ENCODE assay signal across 25 cellular contexts in the genomic region with DNA sequence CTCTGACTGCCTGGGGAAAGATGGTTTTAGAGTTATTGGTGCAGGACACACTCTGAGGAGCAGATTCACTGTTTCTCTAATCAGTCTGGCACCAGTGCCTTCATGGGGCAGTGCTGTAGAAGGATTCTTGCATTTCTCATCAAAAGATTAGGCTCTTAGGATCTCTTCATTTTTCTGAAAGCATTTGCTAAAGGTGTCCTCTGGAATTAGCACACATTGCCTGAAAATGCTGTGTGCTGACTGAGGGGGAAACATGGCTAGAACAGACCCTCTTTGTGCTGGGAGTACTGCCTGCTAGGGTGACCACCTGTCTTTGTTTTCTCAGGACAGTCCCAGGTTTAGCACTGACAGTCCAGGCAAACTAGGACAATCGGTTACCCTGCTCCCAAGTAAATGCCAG.
"Had no signal": no experiment of that assay in that cellular context is flagged by ENCODE, and none has a peak within 500 bp of the region (broad histone marks: within the 10 kb centered on the region; RNA-seq: fewer than 3 reads in every experiment).

No MANE protein-coding gene starts in this region.

- H3K9me3 ChIP-seq: tibial artery, uterus had no signal

- H3K4me3 Mint-ChIP-seq: activated B cell treated with CpG ODN at 0.5 μM for 24 hours; activated CD4-positive, alpha-beta T cell treated with anti-CD3 and anti-CD28 coated beads for 36 hours; activated naive CD4-positive, alpha-beta T cell treated with anti-CD3 and anti-CD28 coated beads for 36 hours; activated T-cell treated with anti-CD3 and anti-CD28 coated beads, Interleukin-2, amount 50 U/mL, for 4 hours; memory B cell; neural crest cell; stimulated activated naive CD8-positive, alpha-beta T cell treated with anti-CD3 and anti-CD28 coated beads, Interleukin-15, Interleukin-2, amounts not matched to agents 100 ng/mL and 50 ng/mL, for 24 hours had no signal

- H3K36me3 ChIP-seq: spleen, tibial artery, uterus had no signal

- DNase-seq: activated B cell treated with CpG ODN at 0.5 μM for 24 hours; activated CD4-positive, alpha-beta T cell treated with anti-CD3 and anti-CD28 coated beads for 36 hours; activated CD4-positive, alpha-beta T cell treated with anti-CD3 and anti-CD28 coated beads, Interleukin-2, amount 50 U/mL, for 4 hours; activated CD8-positive, alpha-beta memory T cell treated with anti-CD3 and anti-CD28 coated beads for 24 hours; activated CD8-positive, alpha-beta memory T cell treated with anti-CD3 and anti-CD28 coated beads, Interleukin-2, amount 50 U/mL, for 48 hours; activated naive CD4-positive, alpha-beta T cell treated with anti-CD3 and anti-CD28 coated beads for 36 hours; activated T-cell treated with anti-CD3 and anti-CD28 coated beads, Interleukin-2, amount 50 U/mL, for 4 hours; amygdala; dermis blood vessel endothelial cell; effector CD8-positive, alpha-beta T cell; foreskin melanocyte; glutamatergic neuron; hypothalamus; left ventricle myocardium superior; occipital lobe; posterior cingulate gyrus; spleen; stimulated activated CD4-positive, alpha-beta T cell treated with anti-CD3 and anti-CD28 coated beads, Interleukin-4, amount 100 ng/mL, for 1 hour; substantia nigra; T-helper 9 cell; tibial artery; uterus had no signal

- H3K27me3 Mint-ChIP-seq: activated B cell treated with CpG ODN at 0.5 μM for 24 hours; activated CD4-positive, alpha-beta T cell treated with anti-CD3 and anti-CD28 coated beads for 36 hours; memory B cell; stimulated activated naive CD8-positive, alpha-beta T cell treated with anti-CD3 and anti-CD28 coated beads, Interleukin-15, Interleukin-2, amounts not matched to agents 100 ng/mL and 50 ng/mL, for 24 hours had no signal

- H3K4me3 ChIP-seq: spleen, tibial artery, uterus had no signal

- H3K27ac ChIP-seq: spleen, uterus had no signal

- H3K27ac Mint-ChIP-seq: activated B cell treated with CpG ODN at 0.5 μM for 24 hours; activated CD4-positive, alpha-beta T cell treated with anti-CD3 and anti-CD28 coated beads for 36 hours; activated naive CD4-positive, alpha-beta T cell treated with anti-CD3 and anti-CD28 coated beads for 36 hours; memory B cell; stimulated activated naive CD8-positive, alpha-beta T cell treated with anti-CD3 and anti-CD28 coated beads, Interleukin-15, Interleukin-2, amounts not matched to agents 100 ng/mL and 50 ng/mL, for 24 hours had no signal

- ATAC-seq: activated CD4-positive, alpha-beta T cell treated with anti-CD3 and anti-CD28 coated beads for 36 hours; activated T-cell treated with anti-CD3 and anti-CD28 coated beads, Interleukin-2, amount 50 U/mL, for 4 hours; left ventricle myocardium superior had no signal

- H3K4me1 ChIP-seq: uterus had no signal

- H3K27me3 ChIP-seq: spleen, tibial artery, uterus had no signal
